1 cellular context compared by ENCODE assay signal in the genomic region with DNA sequence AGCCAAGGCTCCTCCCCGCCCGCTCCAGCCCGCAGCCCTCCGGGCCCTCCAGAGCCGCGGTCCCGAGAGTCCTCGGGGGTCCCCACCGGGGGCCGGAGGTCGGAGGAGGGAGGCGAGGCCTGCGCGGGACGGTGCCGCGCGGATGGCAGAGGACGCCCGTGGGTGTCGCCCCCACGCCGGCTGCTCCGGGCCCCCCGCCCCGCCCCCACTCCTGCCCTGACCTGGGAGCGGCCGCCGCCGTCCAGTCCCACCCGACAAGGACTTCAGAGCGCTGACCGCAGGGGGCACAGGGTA.
TF ChIP-seq lines count a peak whose summit lies in the region.

No MANE protein-coding gene starts in this region.

TF ChIP-seq in SK-N-SH, 30 proteins besides CTCF, POLR2A, EP300 and RAD21 (continued from another document):
- TF ChIP-seq USF1 (IDR thresholded peaks at IDR 0.05; ENCODE audit: borderline replicate concordance, low read depth) (no peak), MEF2A (IDR thresholded peaks at IDR 0.05; ENCODE audit: borderline replicate concordance, low read depth) (no peak)
